Comparison of ENCODE assay signal across 11 cellular contexts in the genomic region with DNA sequence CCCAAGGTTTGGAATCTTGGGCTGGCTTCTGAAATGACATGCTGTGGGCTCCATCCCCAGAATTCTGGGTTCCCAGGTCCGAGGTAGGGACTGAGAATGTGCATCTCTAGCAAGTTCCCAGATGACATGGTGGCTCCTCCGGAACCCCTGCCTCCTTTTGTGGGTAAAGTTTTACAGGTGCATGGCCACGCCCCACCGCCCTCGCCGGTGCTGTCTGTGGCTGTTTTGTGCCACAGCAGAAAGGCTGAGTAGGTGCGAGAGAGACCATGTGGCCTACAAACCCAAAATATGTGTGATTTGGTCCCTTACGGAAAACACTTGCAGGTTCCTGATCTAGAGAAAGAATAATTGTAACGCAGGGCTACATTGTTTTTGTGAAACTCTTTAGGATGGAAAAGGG. TPM values are rescaled to one million over a fixed set of nuclear protein-coding genes. Genes with fewer than 3 reads are reported as not detected.
DNase-seq lines count a peak whose midpoint lies in the region; ATAC-seq lines count a peak whose summit lies in the region.
"Had no signal": no experiment of that assay in that cellular context is flagged by ENCODE, and none has a peak within 500 bp of the region (broad histone marks: within the 10 kb centered on the region; RNA-seq: fewer than 3 reads in every experiment).

No MANE protein-coding gene starts in this region.

- peaks cover 35% of the 10 kb centered on the region for H3K36me3 Mint-ChIP-seq in activated CD8-positive, alpha-beta memory T cell treated with anti-CD3 and anti-CD28 coated beads, Interleukin-2, amount 10 ng/mL, durations not matched to agents 7 days and 5 days

- H3K27me3 Mint-ChIP-seq in activated CD8-positive, alpha-beta memory T cell treated with anti-CD3 and anti-CD28 coated beads, Interleukin-2, amount 10 ng/mL, durations not matched to agents 7 days and 5 days = no peaks in the 10 kb centered on the region

- H3K27ac Mint-ChIP-seq in activated CD8-positive, alpha-beta memory T cell treated with anti-CD3 and anti-CD28 coated beads, Interleukin-2, amount 10 ng/mL, durations not matched to agents 7 days and 5 days = peak overlapping the region; percentile 2

- ATAC-seq in activated CD8-positive, alpha-beta memory T cell treated with anti-CD3 and anti-CD28 coated beads, Interleukin-2, amount 10 ng/mL, durations not matched to agents 7 days and 5 days = no peak
- ATAC-seq in GM19455 (IDR thresholded peaks at IDR 0.05; ENCODE audit: unreplicated experiment) (no peak), HG03457 (IDR thresholded peaks at IDR 0.05; ENCODE audit: unreplicated experiment) (no peak), HG02588 (IDR thresholded peaks at IDR 0.05; ENCODE audit: unreplicated experiment) (no peak)
- ATAC-seq: sciatic nerve, SK-N-SH treated with all-trans-retinoic acid at 6 μM for 48 hours had no signal

- H3K4me3 Mint-ChIP-seq in activated CD8-positive, alpha-beta memory T cell treated with anti-CD3 and anti-CD28 coated beads, Interleukin-2, amount 10 ng/mL, durations not matched to agents 7 days and 5 days = no peak overlapping the region

- DNase-seq in NAMALWA (ENCODE audit: low spot score) (peak; percentile 39), NCI-H1092 treated with DMSO at 0.1 percent for 48 hours (lab: John Stamatoyannopoulos, UW) (no peak)
- peak; percentile 51 for DNase-seq in activated CD8-positive, alpha-beta memory T cell treated with anti-CD3 and anti-CD28 coated beads, Interleukin-2, amount 10 ng/mL, durations not matched to agents 7 days and 5 days
- DNase-seq in effector CD8-positive, alpha-beta T cell (lab: John Stamatoyannopoulos, UW) = peak; percentile 39
- peak; percentile 36 to 54 for DNase-seq in stimulated activated CD8-positive, alpha-beta memory T cell treated with anti-CD3 and anti-CD28 coated beads, Interleukin-15, amount 100 ng/mL, for 4 hours (ENCODE audit: low read depth in 2 of 2)
- DNase-seq: NCI-H1694 treated with DMSO at 0.1 percent for 48 hours had no signal

- peaks cover 11% of the 10 kb centered on the region for H3K9me3 Mint-ChIP-seq in activated CD8-positive, alpha-beta memory T cell treated with anti-CD3 and anti-CD28 coated beads, Interleukin-2, amount 10 ng/mL, durations not matched to agents 7 days and 5 days (ENCODE audit: low read depth)

- H3K4me1 Mint-ChIP-seq in activated CD8-positive, alpha-beta memory T cell treated with anti-CD3 and anti-CD28 coated beads, Interleukin-2, amount 10 ng/mL, durations not matched to agents 7 days and 5 days = peaks cover 27% of the 10 kb centered on the region

- CTCF ChIA-PET in activated CD8-positive, alpha-beta memory T cell treated with anti-CD3 and anti-CD28 coated beads, Interleukin-2, amount 10 ng/mL, durations not matched to agents 7 days and 5 days (lab: Charles Lee) = interaction anchor here (0.6 to 1.8 kb wide), 2 partner anchors 29 to 84 kb away, joined by 3 to 4 read pairs; no protein-coding TSS in a partner anchor

RNA-seq across cellular contexts. Expression of a gene that starts 30.9 kb away (rescaled TPM):
- total RNA-seq in activated CD8-positive, alpha-beta memory T cell treated with anti-CD3 and anti-CD28 coated beads, Interleukin-2, amount 10 ng/mL, durations not matched to agents 7 days and 5 days = 10 to 100 TPM; 35.0 to 42.9 TPM
